In genomic region chr7:117588352-117588794, GRCh38 we compare ENCODE assay signal across 12 cellular contexts.
DNase-seq lines count a peak whose midpoint lies in the region; ATAC-seq, FAIRE-seq and TF ChIP-seq lines count a peak whose summit lies in the region.
"Had no signal": no experiment of that assay in that cellular context is flagged by ENCODE, and none has a peak within 500 bp of the region (broad histone marks: within the 10 kb centered on the region; RNA-seq: fewer than 3 reads in every experiment).

No MANE protein-coding gene starts in this region.

- FAIRE-seq in GM12878 (lab: Jason Lieb, UNC) (no peak), H54 (lab: Jason Lieb, UNC) (no peak)

- TF ChIP-seq EP300 in GM12878 (IDR thresholded peaks at IDR 0.05; ENCODE audit: borderline replicate concordance in 1 of 2, control insufficient read depth in 1 of 2, low read depth in 2 of 2, low read length in 2 of 2): peak; percentile 90 to 98

- DNase-seq in GM12878 (ENCODE audit: low read depth, low spot score): peak; percentile 37
- DNase-seq in retinal pigment epithelial cell (ENCODE audit: low read depth): peak; percentile 60
- no peak for DNase-seq in stimulated activated CD4-positive, alpha-beta T cell treated with anti-CD3 and anti-CD28 coated beads, Interleukin-4, amount 100 ng/mL, for 1 hour
- DNase-seq in H54 (ENCODE audit: insufficient read length, low spot score): no peak
- DNase-seq in left ventricle myocardium superior: no peak
- DNase-seq: activated naive CD4-positive, alpha-beta T cell; GDM1; naive thymus-derived CD8-positive, alpha-beta T cell; NCI-H2029 treated with DMSO at 0.1 percent for 48 hours had no signal

- TF ChIP-seq CTCF in GM12878 (IDR thresholded peaks at IDR 0.05 in 2 of 3, conservative IDR thresholded peaks at IDR 0.05 in 1 of 3; ENCODE audit: control insufficient read depth in 2 of 3, extremely low read depth in 1 of 3, insufficient read depth in 1 of 3, low read depth in 3 of 3, low read length in 3 of 3): no peak
- no peak for TF ChIP-seq CTCF in retinal pigment epithelial cell (conservative IDR thresholded peaks at IDR 0.05; ENCODE audit: low read depth, low read length)

- H2AFZ ChIP-seq in GM12878 (ENCODE audit: control insufficient read depth, low read depth, low read length): peak overlapping the region; percentile 23

- H3K36me3 ChIP-seq in GM12878 (ENCODE audit: control insufficient read depth in 2 of 2, insufficient read depth in 2 of 2, low read length in 1 of 2): no peaks in the 10 kb centered on the region

- intact Hi-C loops in GM12878 (cut with micrococcal nuclease; ENCODE audit: unreplicated experiment) (no loop called here), left ventricle myocardium superior (cut with micrococcal nuclease) (no loop called here)

- no peaks in the 10 kb centered on the region; the same call in 1 of the 2 replicates for H3K4me1 ChIP-seq in GM12878 (ENCODE audit: control insufficient read depth, insufficient read depth, low read length)

- SMC1A ChIA-PET in GM12878 (lab: Charles Lee; ENCODE audit: uncharacterized antibody, unreplicated experiment): interaction anchor here (0.6 to 2.1 kb wide), 13 partner anchors 9 to 188 kb away, joined by 3 to 11 read pairs (median 3); no protein-coding TSS in a partner anchor

- H3K4me3 ChIP-seq in GM12878 (no peak overlapping the region), retinal pigment epithelial cell (ENCODE audit: low read length) (no peak overlapping the region)

- H3K27ac ChIP-seq in GM12878 (ENCODE audit: control insufficient read depth, insufficient read depth): no peak overlapping the region

- H3K4me2 ChIP-seq in GM12878 (ENCODE audit: control insufficient read depth, insufficient read depth): peak overlapping the region; percentile 35; the same call in 1 of the 2 replicates

- no peak for TF ChIP-seq POLR2A in GM12878 (IDR thresholded peaks at IDR 0.05; ENCODE audit: low read depth, low read length)
- no peak for TF ChIP-seq POLR2A in H54 (IDR thresholded peaks at IDR 0.05; ENCODE audit: low read depth, low read length)

- RAD21 ChIA-PET in GM12878 (lab: Charles Lee; ENCODE audit: unreplicated experiment): interaction anchor here (0.6 to 1.4 kb wide), 8 partner anchors 16 to 143 kb away, joined by 3 read pairs; no protein-coding TSS in a partner anchor

- ATAC-seq in GM18868 (IDR thresholded peaks at IDR 0.05; ENCODE audit: unreplicated experiment) (peak; percentile 83), HG03575 (IDR thresholded peaks at IDR 0.05; ENCODE audit: extremely low read depth, insufficient number of reproducible peaks, low FRiP score, unreplicated experiment) (peak; percentile 54), GM12878 (peak; percentile 94), left ventricle myocardium superior (no peak)
- ATAC-seq: activated CD4-positive, CD25-positive, alpha-beta regulatory T cell treated with anti-CD3 and anti-CD28 coated beads, Interleukin-2, amount 50 U/mL, for 24 hours; naive thymus-derived CD8-positive, alpha-beta T cell had no signal

- in situ Hi-C loops in GM12878 (cut with MboI): no loop called here

- H3K27me3 ChIP-seq in GM12878 (replicated peaks in 1 of 2; ENCODE audit: control insufficient read depth in 2 of 2, insufficient read depth in 2 of 2, low read length in 1 of 2): no peaks in the 10 kb centered on the region

- no peaks in the 10 kb centered on the region for H3K9me3 ChIP-seq in GM12878 (replicated peaks; ENCODE audit: control insufficient read depth, insufficient read depth, low read length)

- CTCF ChIA-PET in GM12878 (lab: Yijun Ruan, JAX): interaction anchor here (1.3 kb wide), 1 partner anchor 27 kb away, joined by 3 read pairs; no protein-coding TSS in a partner anchor

- 0% methylated on average over 1 of the region's 1 CpG for WGBS in GM12878 (ENCODE audit: insufficient coverage, insufficient replicate concordance, low lambda C conversion rate, missing lambda C conversion rate)

- H3K79me2 ChIP-seq in GM12878 (ENCODE audit: control insufficient read depth, insufficient read depth, low read length): no peaks in the 10 kb centered on the region

- POLR2A ChIA-PET in GM12878 (lab: Charles Lee): interaction anchor here (0.5 to 0.9 kb wide), 3 partner anchors 15 to 589 kb away, joined by 3 read pairs; no protein-coding TSS in a partner anchor

- no peaks in the 10 kb centered on the region for H4K20me1 ChIP-seq in GM12878 (ENCODE audit: control insufficient read depth, insufficient read depth)

- no TSS peak for BruUV-seq in GM12878 (replicated peaks; lab: Mats Ljungman, UMichigan)

- no peak for TF ChIP-seq RAD21 in GM12878 (IDR thresholded peaks at IDR 0.05; ENCODE audit: insufficient read depth, low read depth, low read length)

- no peak overlapping the region for H3K9ac ChIP-seq in GM12878 (ENCODE audit: control insufficient read depth, insufficient read depth, low read length)

TF ChIP-seq in GM12878, 131 proteins besides CTCF, POLR2A, EP300 and RAD21 (continues in another document):
- peak; percentile 90 for TF ChIP-seq IKZF1 (conservative IDR thresholded peaks at IDR 0.05)
- TF ChIP-seq STAT3 (IDR thresholded peaks at IDR 0.05; ENCODE audit: low read depth, low read length): no peak
- TF ChIP-seq JUND (IDR thresholded peaks at IDR 0.05; ENCODE audit: low read depth, low read length): no peak
- TF ChIP-seq MYB (IDR thresholded peaks at IDR 0.05; ENCODE audit: borderline replicate concordance, low read depth, low read length): peak; percentile 93
- peak; percentile 89 for TF ChIP-seq ATF7 (IDR thresholded peaks at IDR 0.05; ENCODE audit: low read depth)
- TF ChIP-seq SUZ12 (IDR thresholded peaks at IDR 0.05; ENCODE audit: unreplicated experiment): no peak
- TF ChIP-seq FOXM1 (IDR thresholded peaks at IDR 0.05; ENCODE audit: low read depth, low read length): 0 out of 2 replicates have a peak, but pooled peaks have one; percentile 26
- TF ChIP-seq PML (IDR thresholded peaks at IDR 0.05; ENCODE audit: low read length): 0 out of 2 replicates have a peak, but pooled peaks have one; percentile 33
- TF ChIP-seq RAD51 (IDR thresholded peaks at IDR 0.05): peak; percentile 52; the same call in 1 of the 2 replicates
- TF ChIP-seq, protein P1, sequence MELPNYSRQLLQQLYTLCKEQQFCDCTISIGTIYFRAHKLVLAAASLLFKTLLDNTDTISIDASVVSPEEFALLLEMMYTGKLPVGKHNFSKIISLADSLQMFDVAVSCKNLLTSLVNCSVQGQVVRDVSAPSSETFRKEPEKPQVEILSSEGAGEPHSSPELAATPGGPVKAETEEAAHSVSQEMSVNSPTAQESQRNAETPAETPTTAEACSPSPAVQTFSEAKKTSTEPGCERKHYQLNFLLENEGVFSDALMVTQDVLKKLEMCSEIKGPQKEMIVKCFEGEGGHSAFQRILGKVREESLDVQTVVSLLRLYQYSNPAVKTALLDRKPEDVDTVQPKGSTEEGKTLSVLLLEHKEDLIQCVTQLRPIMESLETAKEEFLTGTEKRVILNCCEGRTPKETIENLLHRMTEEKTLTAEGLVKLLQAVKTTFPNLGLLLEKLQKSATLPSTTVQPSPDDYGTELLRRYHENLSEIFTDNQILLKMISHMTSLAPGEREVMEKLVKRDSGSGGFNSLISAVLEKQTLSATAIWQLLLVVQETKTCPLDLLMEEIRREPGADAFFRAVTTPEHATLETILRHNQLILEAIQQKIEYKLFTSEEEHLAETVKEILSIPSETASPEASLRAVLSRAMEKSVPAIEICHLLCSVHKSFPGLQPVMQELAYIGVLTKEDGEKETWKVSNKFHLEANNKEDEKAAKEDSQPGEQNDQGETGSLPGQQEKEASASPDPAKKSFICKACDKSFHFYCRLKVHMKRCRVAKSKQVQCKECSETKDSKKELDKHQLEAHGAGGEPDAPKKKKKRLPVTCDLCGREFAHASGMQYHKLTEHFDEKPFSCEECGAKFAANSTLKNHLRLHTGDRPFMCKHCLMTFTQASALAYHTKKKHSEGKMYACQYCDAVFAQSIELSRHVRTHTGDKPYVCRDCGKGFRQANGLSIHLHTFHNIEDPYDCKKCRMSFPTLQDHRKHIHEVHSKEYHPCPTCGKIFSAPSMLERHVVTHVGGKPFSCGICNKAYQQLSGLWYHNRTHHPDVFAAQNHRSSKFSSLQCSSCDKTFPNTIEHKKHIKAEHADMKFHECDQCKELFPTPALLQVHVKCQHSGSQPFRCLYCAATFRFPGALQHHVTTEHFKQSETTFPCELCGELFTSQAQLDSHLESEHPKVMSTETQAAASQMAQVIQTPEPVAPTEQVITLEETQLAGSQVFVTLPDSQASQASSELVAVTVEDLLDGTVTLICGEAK (IDR thresholded peaks at IDR 0.05; ENCODE audit: borderline replicate concordance): peak; percentile 74; the same call in 1 of the 2 replicates
- peak; percentile 77 for TF ChIP-seq NFIC (IDR thresholded peaks at IDR 0.05; ENCODE audit: low read depth, low read length)
- 0 out of 2 replicates have a peak, but pooled peaks have one; percentile 38 for TF ChIP-seq CBFB (IDR thresholded peaks at IDR 0.05; ENCODE audit: low read depth)
- peak; percentile 12 for TF ChIP-seq KLF5 (IDR thresholded peaks at IDR 0.05; ENCODE audit: partially characterized antibody)
- TF ChIP-seq SMARCA5 (IDR thresholded peaks at IDR 0.05): peak; percentile 78; the same call in 1 of the 2 replicates
- 0 out of 2 replicates have a peak, but pooled peaks have one; percentile 23 for TF ChIP-seq MLLT1 (IDR thresholded peaks at IDR 0.05)
- TF ChIP-seq BHLHE40 (IDR thresholded peaks at IDR 0.05; ENCODE audit: borderline replicate concordance in 1 of 2, low read depth in 2 of 2, low read length in 1 of 2): peak in 1 of 2 experiments; percentile 61; a peak in 3 of 4 replicates

Comparison
In these comparisons a context has a peak if more than half of its experiments do, and no peak if none do; other contexts are left out.
1. DNase-seq: peak in GM12878 (single experiment) and retinal pigment epithelial cell (single experiment); none in stimulated activated CD4-positive, alpha-beta T cell treated with anti-CD3 and anti-CD28 coated beads, Interleukin-4, amount 100 ng/mL, for 1 hour (single experiment), H54 (single experiment) and left ventricle myocardium superior (single experiment).